Comparison of ENCODE assay signal across 11 cellular contexts in genomic region chr20:59144179-59144830, GRCh38. TPM values are rescaled to one million over a fixed set of nuclear protein-coding genes. Genes with fewer than 3 reads are reported as not detected.
A peak's percentile ranks its signal among the peaks of the same experiment; 100 is the strongest.
DNase-seq lines count a peak whose midpoint lies in the region; ATAC-seq and TF ChIP-seq lines count a peak whose summit lies in the region.
"Had no signal": no experiment of that assay in that cellular context is flagged by ENCODE, and none has a peak within 500 bp of the region (broad histone marks: within the 10 kb centered on the region; RNA-seq: fewer than 3 reads in every experiment).

No MANE protein-coding gene starts in this region.

- H3K4me1 ChIP-seq in right lobe of liver (no peaks in the 10 kb centered on the region), gastrocnemius medialis (peaks cover 11 to 19% of the 10 kb centered on the region in 2 donors)
- H3K4me1 ChIP-seq: left lung had no signal

- intact Hi-C loops in activated CD8-positive, alpha-beta T cell treated with anti-CD3 and anti-CD28 coated beads for 36 hours (cut with micrococcal nuclease), result loop anchor here (2.0 kb wide), 1 partner anchor 22 kb away; no protein-coding TSS in a partner anchor
- intact Hi-C loops in right lobe of liver (cut with DNase I), result no loop called here
- intact Hi-C loops in gastrocnemius medialis (cut with DNase I; ENCODE audit: low total_unique reads), result no loop called here

- WGBS in right lobe of liver (ENCODE audit: insufficient coverage, low coverage, low lambda C conversion rate, missing lambda C conversion rate), result 60% methylated on average over 5 of the region's 9 CpGs

- H3K27me3 ChIP-seq in right lobe of liver (no peaks in the 10 kb centered on the region), gastrocnemius medialis (no peaks in the 10 kb centered on the region)
- H3K27me3 ChIP-seq: sigmoid colon had no signal

- H3K9me3 ChIP-seq in right lobe of liver (no peaks in the 10 kb centered on the region), gastrocnemius medialis (no peaks in the 10 kb centered on the region)
- H3K9me3 ChIP-seq: left lung, sigmoid colon had no signal

- DNase-seq in activated T-cell treated with anti-CD3 and anti-CD28 coated beads for 48 hours (ENCODE audit: low read depth) (peak; percentile 47), activated T-cell treated with anti-CD3 and anti-CD28 coated beads for 4 hours (no peak), right lobe of liver (no peak), superior temporal gyrus (ENCODE audit: extremely low spot score) (no peak), gastrocnemius medialis (no peak)
- peak; percentile 86 for DNase-seq in activated CD8-positive, alpha-beta T cell treated with anti-CD3 and anti-CD28 coated beads for 36 hours
- DNase-seq in central memory CD8-positive, alpha-beta T cell (ENCODE audit: low spot score in 2 of 2), result no peak
- peak; percentile 71 for DNase-seq in stimulated activated CD8-positive, alpha-beta memory T cell treated with anti-CD3 and anti-CD28 coated beads, Interleukin-4, amount 100 ng/mL, for 48 hours
- DNase-seq: left lung, sigmoid colon had no signal

- peak overlapping the region; percentile 83 for H3K4me3 Mint-ChIP-seq in activated CD8-positive, alpha-beta T cell treated with anti-CD3 and anti-CD28 coated beads for 36 hours
- peak overlapping the region; percentile 76 for H3K4me3 Mint-ChIP-seq in central memory CD8-positive, alpha-beta T cell

- H3K27ac Mint-ChIP-seq in activated CD8-positive, alpha-beta T cell treated with anti-CD3 and anti-CD28 coated beads for 36 hours, result peak overlapping the region; percentile 98
- H3K27ac Mint-ChIP-seq in central memory CD8-positive, alpha-beta T cell (ENCODE audit: low read depth), result peak overlapping the region; percentile 99

- no peak for TF ChIP-seq CTCF in activated CD8-positive, alpha-beta T cell treated with anti-CD3 and anti-CD28 coated beads for 36 hours (IDR thresholded peaks at IDR 0.05)
- TF ChIP-seq CTCF in right lobe of liver (IDR thresholded peaks at IDR 0.05) (no peak), gastrocnemius medialis (IDR thresholded peaks at IDR 0.05 in 4 of 5, conservative IDR thresholded peaks at IDR 0.05 in 1 of 5) (no peak)

- H3K9me3 Mint-ChIP-seq in activated CD8-positive, alpha-beta T cell treated with anti-CD3 and anti-CD28 coated beads for 36 hours, result no peaks in the 10 kb centered on the region
- no peaks in the 10 kb centered on the region for H3K9me3 Mint-ChIP-seq in central memory CD8-positive, alpha-beta T cell

- H3K36me3 ChIP-seq in right lobe of liver, result no peaks in the 10 kb centered on the region
- no peaks in the 10 kb centered on the region for H3K36me3 ChIP-seq in gastrocnemius medialis
- H3K36me3 ChIP-seq: left lung, sigmoid colon had no signal

- no peaks in the 10 kb centered on the region for H3K27me3 Mint-ChIP-seq in activated CD8-positive, alpha-beta T cell treated with anti-CD3 and anti-CD28 coated beads for 36 hours
- no peaks in the 10 kb centered on the region for H3K27me3 Mint-ChIP-seq in central memory CD8-positive, alpha-beta T cell

- ATAC-seq in activated CD8-positive, alpha-beta T cell treated with anti-CD3 and anti-CD28 coated beads for 36 hours, result peak; percentile 85
- peak; percentile 48 for ATAC-seq in central memory CD8-positive, alpha-beta T cell (replicated peaks; ENCODE audit: extremely low read depth, poor library complexity, severe bottlenecking)
- ATAC-seq in right lobe of liver (no peak), gastrocnemius medialis (no peak)
- ATAC-seq: left lung had no signal

- in situ Hi-C loops in gastrocnemius medialis (cut with MboI; ENCODE audit: low sequenced_read_pairs in 4 of 4), result no loop called here

- H3K36me3 Mint-ChIP-seq in activated CD8-positive, alpha-beta T cell treated with anti-CD3 and anti-CD28 coated beads for 36 hours (ENCODE audit: low read depth), result peaks cover 24% of the 10 kb centered on the region
- peaks cover 18% of the 10 kb centered on the region for H3K36me3 Mint-ChIP-seq in central memory CD8-positive, alpha-beta T cell (ENCODE audit: insufficient read depth)

- H3K27ac ChIP-seq in right lobe of liver, result no peak overlapping the region
- H3K27ac ChIP-seq in gastrocnemius medialis, result no peak overlapping the region
- H3K27ac ChIP-seq: left lung, sigmoid colon had no signal

- TF ChIP-seq POLR2A in right lobe of liver (IDR thresholded peaks at IDR 0.05), result no peak
- no peak for TF ChIP-seq POLR2A in gastrocnemius medialis (IDR thresholded peaks at IDR 0.05)

- H3K4me3 ChIP-seq in right lobe of liver (no peak overlapping the region), gastrocnemius medialis (no peak overlapping the region)
- H3K4me3 ChIP-seq: left lung, sigmoid colon had no signal

- POLR2A ChIA-PET in activated CD8-positive, alpha-beta T cell treated with anti-CD3 and anti-CD28 coated beads for 36 hours (lab: Charles Lee), result interaction anchor here (0.8 to 5.0 kb wide), 5 partner anchors 8 to 255 kb away, joined by 3 to 44 read pairs (median 4); no protein-coding TSS in a partner anchor

- H3K4me1 Mint-ChIP-seq in activated CD8-positive, alpha-beta T cell treated with anti-CD3 and anti-CD28 coated beads for 36 hours (ENCODE audit: low read depth), result peaks cover 61% of the 10 kb centered on the region
- peaks cover 40% of the 10 kb centered on the region for H3K4me1 Mint-ChIP-seq in central memory CD8-positive, alpha-beta T cell

- CTCF ChIA-PET in activated CD8-positive, alpha-beta T cell treated with anti-CD3 and anti-CD28 coated beads for 36 hours (lab: Charles Lee), result interaction anchor here (0.9 to 2.2 kb wide), 5 partner anchors 15 to 63 kb away, joined by 4 to 12 read pairs (median 5); no protein-coding TSS in a partner anchor

RNA-seq across cellular contexts. Expression of gene ZNF831, which starts 19.3 kb away (rescaled TPM):
- total RNA-seq in activated CD8-positive, alpha-beta T cell treated with anti-CD3 and anti-CD28 coated beads for 36 hours, result 10 to 100 TPM; 10.9 to 11.9 TPM
- under 1 TPM; 0.04 to 0.25 (median 0.07) TPM for total RNA-seq in right lobe of liver
- under 1 TPM in 2 of 4 donors, not detected in 2; 0.05 to 0.07 TPM for total RNA-seq in gastrocnemius medialis
- total RNA-seq: A673 had no signal

Comparison
In these comparisons a context has a peak if more than half of its experiments do, and no peak if none do; other contexts are left out.
1. DNase-seq: peak in activated T-cell treated with anti-CD3 and anti-CD28 coated beads for 48 hours (single experiment), activated CD8-positive, alpha-beta T cell treated with anti-CD3 and anti-CD28 coated beads for 36 hours (single experiment) and stimulated activated CD8-positive, alpha-beta memory T cell treated with anti-CD3 and anti-CD28 coated beads, Interleukin-4, amount 100 ng/mL, for 48 hours (single experiment); none in activated T-cell treated with anti-CD3 and anti-CD28 coated beads for 4 hours (single experiment), central memory CD8-positive, alpha-beta T cell (0 of 2), right lobe of liver (0 of 3), superior temporal gyrus (single experiment) and gastrocnemius medialis (0 of 2).
2. ATAC-seq: peak in activated CD8-positive, alpha-beta T cell treated with anti-CD3 and anti-CD28 coated beads for 36 hours (single experiment) and central memory CD8-positive, alpha-beta T cell (single experiment); none in right lobe of liver (0 of 4) and gastrocnemius medialis (0 of 2).
3. RNA of gene ZNF831, which starts 19.3 kb away (total RNA-seq): 10.9 to 11.9 TPM in activated CD8-positive, alpha-beta T cell treated with anti-CD3 and anti-CD28 coated beads for 36 hours; 0.04 to 0.25 TPM in right lobe of liver and 0.05 to 0.07 TPM in gastrocnemius medialis; every median in the first group is over 4 times any median in the second.